26 cellular contexts compared by ENCODE assay signal in genomic region chr7:36881206-36881605, GRCh38.
A peak's percentile ranks its signal among the peaks of the same experiment; 100 is the strongest.
DNase-seq lines count a peak whose midpoint lies in the region; TF ChIP-seq lines count a peak whose summit lies in the region.
"Had no signal": no experiment of that assay in that cellular context is flagged by ENCODE, and none has a peak within 500 bp of the region (broad histone marks: within the 10 kb centered on the region; RNA-seq: fewer than 3 reads in every experiment).

No MANE protein-coding gene starts in this region.

- WGBS in H9 (ENCODE audit: extremely low coverage, insufficient read length, low lambda C conversion rate): no CpG with 5 or more reads among the region's 7 CpGs

- H3K27ac Mint-ChIP-seq in H9: no peak overlapping the region
- H3K27ac Mint-ChIP-seq: activated naive CD8-positive, alpha-beta T cell; activated T-helper 17 cell treated with anti-CD3 and anti-CD28 coated beads, Interleukin-2, amount 50 U/mL, for 72 hours; effector memory CD8-positive, alpha-beta T cell; nephron progenitor cell had no signal

- H3K27me3 Mint-ChIP-seq in H9 (ENCODE audit: low read depth): no peaks in the 10 kb centered on the region
- H3K27me3 Mint-ChIP-seq: activated naive CD8-positive, alpha-beta T cell; activated T-helper 17 cell treated with anti-CD3 and anti-CD28 coated beads, Interleukin-2, amount 50 U/mL, for 72 hours; effector memory CD8-positive, alpha-beta T cell had no signal

- H3K9me3 ChIP-seq in endocrine pancreas (ENCODE audit: control insufficient read depth, low read length) (no peaks in the 10 kb centered on the region), neural cell (ENCODE audit: low read length) (no peaks in the 10 kb centered on the region), H9 (ENCODE audit: control insufficient read depth, low read depth, low read length) (no peaks in the 10 kb centered on the region)
- H3K9me3 ChIP-seq: gastrocnemius medialis had no signal

- no peak overlapping the region for H4K8ac ChIP-seq in H9 (replicated peaks; ENCODE audit: insufficient read length, low read depth, low read length)

- H3K9me3 Mint-ChIP-seq in H9: no peaks in the 10 kb centered on the region
- H3K9me3 Mint-ChIP-seq: activated T-helper 17 cell treated with anti-CD3 and anti-CD28 coated beads, Interleukin-2, amount 50 U/mL, for 72 hours; effector memory CD8-positive, alpha-beta T cell; nephron progenitor cell had no signal

- no peak overlapping the region for H3K4ac ChIP-seq in H9 (ENCODE audit: low read depth, low read length)

- H3K4me3 Mint-ChIP-seq in H9: no peak overlapping the region
- H3K4me3 Mint-ChIP-seq: activated naive CD8-positive, alpha-beta T cell; activated T-helper 17 cell treated with anti-CD3 and anti-CD28 coated beads, Interleukin-2, amount 50 U/mL, for 72 hours; CD14-positive monocyte; effector memory CD8-positive, alpha-beta T cell; nephron progenitor cell had no signal

- no peak overlapping the region for H2BK120ac ChIP-seq in H9 (ENCODE audit: low read depth, low read length, poor library complexity, severe bottlenecking)

- H3K79me2 ChIP-seq in neural cell (replicated peaks; ENCODE audit: insufficient read depth, low read length) (no peaks in the 10 kb centered on the region), H9 (ENCODE audit: insufficient read depth, low read length) (no peaks in the 10 kb centered on the region)

- H3K27ac ChIP-seq in neural cell (ENCODE audit: low read length): peak overlapping the region; percentile 42
- H3K27ac ChIP-seq in H9 (ENCODE audit: insufficient read length, low read depth, low read length): no peak overlapping the region
- H3K27ac ChIP-seq: gastrocnemius medialis had no signal

- no peak overlapping the region for H2BK15ac ChIP-seq in H9 (ENCODE audit: low read depth, low read length)

- no peaks in the 10 kb centered on the region for H3K36me3 ChIP-seq in endocrine pancreas (ENCODE audit: control insufficient read depth, insufficient read depth, low read length)
- peaks cover 4% of the 10 kb centered on the region for H3K36me3 ChIP-seq in neural cell (ENCODE audit: insufficient read depth, low read length)
- H3K36me3 ChIP-seq: gastrocnemius medialis had no signal

- H3K4me1 ChIP-seq in endocrine pancreas (ENCODE audit: control insufficient read depth, insufficient read depth, low read length) (no peaks in the 10 kb centered on the region), H9 (ENCODE audit: insufficient read depth, low read length) (no peaks in the 10 kb centered on the region; the same call in 1 of the 2 replicates)
- H3K4me1 ChIP-seq: gastrocnemius medialis had no signal

- no peak overlapping the region for H3T11ph ChIP-seq in H9 (ENCODE audit: low read length)

- H4K5ac ChIP-seq in H9 (ENCODE audit: insufficient read length, low read depth, low read length): no peak overlapping the region

- H3K79me1 ChIP-seq in H9 (ENCODE audit: insufficient read depth, low read depth, low read length, poor library complexity, severe bottlenecking): no peaks in the 10 kb centered on the region

- peak; percentile 18 for TF ChIP-seq RAD21 in neural cell (conservative IDR thresholded peaks at IDR 0.05)

- H3K23ac ChIP-seq in H9 (ENCODE audit: insufficient read length, low read depth, low read length): no peak overlapping the region

- H2BK12ac ChIP-seq in H9 (ENCODE audit: insufficient read length, low read depth, low read length): no peak overlapping the region

- H3K4me1 Mint-ChIP-seq in H9: peaks cover 4 to 9% of the 10 kb centered on the region in 2 experiments

- no peak overlapping the region for H3K56ac ChIP-seq in H9 (ENCODE audit: insufficient read length, low read depth, low read length)

- TF ChIP-seq CTCF in neural cell (IDR thresholded peaks at IDR 0.05; ENCODE audit: poor library complexity, severe bottlenecking): no peak
- no peak for TF ChIP-seq CTCF in H9 (conservative IDR thresholded peaks at IDR 0.05)

- H3K14ac ChIP-seq in H9 (ENCODE audit: insufficient read depth, low read length): no peak overlapping the region

- H4K20me1 ChIP-seq in neural cell (ENCODE audit: insufficient read depth): no peaks in the 10 kb centered on the region
- no peaks in the 10 kb centered on the region for H4K20me1 ChIP-seq in H9 (ENCODE audit: control insufficient read depth, insufficient read depth, insufficient read length)

- no peaks in the 10 kb centered on the region for H3K23me2 ChIP-seq in H9 (ENCODE audit: insufficient read length, low read depth, low read length, poor library complexity, severe bottlenecking)

- peak; percentile 17 to 42 for DNase-seq in NCI-H2081 (lab: John Stamatoyannopoulos, UW)
- DNase-seq in NCI-H2081 treated with DMSO at 0.1 percent for 48 hours (lab: John Stamatoyannopoulos, UW): no peak
- DNase-seq in NCI-H748 (lab: John Stamatoyannopoulos, UW; ENCODE audit: unreplicated experiment): peak; percentile 67
- DNase-seq in middle frontal gyrus (ENCODE audit: extremely low spot score, low spot score): no peak
- DNase-seq in activated gamma-delta T cell treated with Interleukin-2 at 50 U/mL for 16 hours: no peak
- no peak for DNase-seq in H9
- DNase-seq: 8988T; cortex of kidney; DND-41; effector memory CD8-positive, alpha-beta T cell; gastrocnemius medialis; IMR-90; kidney glomerular epithelial cell; NCI-H1694; NCI-H526 treated with DMSO at 0.1 percent for 48 hours; nephron progenitor cell; retina; SIG-M5; small intestine; stimulated activated naive CD4-positive, alpha-beta T cell; SW 1271 had no signal

- no peak overlapping the region for H4K91ac ChIP-seq in H9 (ENCODE audit: insufficient read length, low read depth, low read length)

- H2BK5ac ChIP-seq in H9 (ENCODE audit: insufficient read length, low read length): no peak overlapping the region

- no peak overlapping the region for H2AFZ ChIP-seq in neural cell (ENCODE audit: low read depth, low read length)
- H2AFZ ChIP-seq in H9 (ENCODE audit: low read length): no peak overlapping the region

- H3K9me2 ChIP-seq in neural cell (ENCODE audit: insufficient read depth, low read length): no peaks in the 10 kb centered on the region

- H3K9ac ChIP-seq in endocrine pancreas (ENCODE audit: control insufficient read depth, insufficient read depth, low read length) (no peak overlapping the region), neural cell (ENCODE audit: low read length) (peak overlapping the region; percentile 14), H9 (ENCODE audit: extremely low read depth, insufficient read length, low read length) (no peak overlapping the region)

- no peaks in the 10 kb centered on the region; a peak in 1 of 7 replicates for H3K36me3 Mint-ChIP-seq in H9 (ENCODE audit: insufficient read depth in 1 of 3, low read depth in 3 of 3)

- H3K27me3 ChIP-seq in endocrine pancreas (ENCODE audit: control insufficient read depth, insufficient read depth, low read length) (no peaks in the 10 kb centered on the region), neural cell (ENCODE audit: insufficient read depth, low read depth, low read length) (no peaks in the 10 kb centered on the region), H9 (ENCODE audit: insufficient read depth, low read length) (no peaks in the 10 kb centered on the region)
- H3K27me3 ChIP-seq: gastrocnemius medialis had no signal

- peak overlapping the region; percentile 37 for H3K4me3 ChIP-seq in endocrine pancreas (ENCODE audit: control insufficient read depth, insufficient read depth, low read length)
- peak overlapping the region; percentile 0 for H3K4me3 ChIP-seq in neural cell (ENCODE audit: low read length)
- H3K4me3 ChIP-seq: gastrocnemius medialis had no signal

- no peak overlapping the region for H2AK5ac ChIP-seq in H9 (ENCODE audit: insufficient read length, low read length)

- no peak for TF ChIP-seq EP300 in neural cell (conservative IDR thresholded peaks at IDR 0.05; ENCODE audit: poor library complexity, severe bottlenecking)

- H3K4me2 ChIP-seq in neural cell (ENCODE audit: low read length) (no peak overlapping the region), H9 (ENCODE audit: insufficient read depth, insufficient read length, low read length) (no peak overlapping the region)

- H2BK20ac ChIP-seq in H9 (ENCODE audit: low read depth, low read length, poor library complexity, severe bottlenecking): no peak overlapping the region

- H3F3A ChIP-seq in neural cell (ENCODE audit: insufficient read depth, low read length, poor library complexity, severe bottlenecking): no peaks in the 10 kb centered on the region

- no peak overlapping the region for H3K18ac ChIP-seq in H9 (ENCODE audit: insufficient read length, low read depth, low read length)

TF ChIP-seq in neural cell, 6 proteins besides CTCF, POLR2A, EP300 and RAD21:
- TF ChIP-seq SMC3 (conservative IDR thresholded peaks at IDR 0.05; ENCODE audit: poor library complexity) (no peak), MXI1 (conservative IDR thresholded peaks at IDR 0.05; ENCODE audit: poor library complexity, severe bottlenecking) (no peak), EZH2 (IDR thresholded peaks at IDR 0.05; ENCODE audit: borderline replicate concordance, insufficient read depth, low read length, poor library complexity, severe bottlenecking) (no peak), REST (IDR thresholded peaks at IDR 0.05; ENCODE audit: borderline replicate concordance) (no peak), POLR2AphosphoS5 (IDR thresholded peaks at IDR 0.05) (peak; percentile 39)

Comparison
In these comparisons a context has a peak if more than half of its experiments do, and no peak if none do; other contexts are left out.
1. DNase-seq: peak in NCI-H2081 (2 of 2) and NCI-H748 (single experiment); none in NCI-H2081 treated with DMSO at 0.1 percent for 48 hours (single experiment), middle frontal gyrus (single experiment), activated gamma-delta T cell treated with Interleukin-2 at 50 U/mL for 16 hours (single experiment) and H9 (single experiment).